In genomic region chr11:45899086-45899447, GRCh38 we compare ENCODE assay signal across 8 cellular contexts. TPM values are rescaled to one million over a fixed set of nuclear protein-coding genes. Genes with fewer than 3 reads are reported as not detected.
DNase-seq lines count a peak whose midpoint lies in the region; ATAC-seq and TF ChIP-seq lines count a peak whose summit lies in the region.

No MANE protein-coding gene starts in this region.

- CTCF ChIA-PET in activated CD8-positive, alpha-beta memory T cell treated with anti-CD3 and anti-CD28 coated beads, Interleukin-2, amount 10 ng/mL, durations not matched to agents 7 days and 5 days (lab: Charles Lee) = interaction anchor here (0.7 to 1.5 kb wide), 3 partner anchors 25 to 127 kb away, joined by 3 to 6 read pairs (median 4); no protein-coding TSS in a partner anchor

- H3K27ac ChIP-seq in ACC112 (ENCODE audit: low read depth, low read length) (no peak overlapping the region), HUES48 (ENCODE audit: low read depth, low read length) (peak overlapping the region; percentile 90), coronary artery (peak overlapping the region in 1 of 2 donors; percentile 77)

- H3K9ac ChIP-seq in HUES48 (ENCODE audit: low read depth, low read length) = no peak overlapping the region

- H3K4me1 ChIP-seq in ACC112 (ENCODE audit: control insufficient read depth, insufficient read depth, low read length, unreplicated experiment) (peaks cover 11% of the 10 kb centered on the region), HUES48 (ENCODE audit: control insufficient read depth, insufficient read depth, low read length) (peaks cover 24% of the 10 kb centered on the region), neuron (ENCODE audit: insufficient read depth, low read length) (peaks cover 42% of the 10 kb centered on the region)

- H3K4me3 Mint-ChIP-seq in activated CD8-positive, alpha-beta memory T cell treated with anti-CD3 and anti-CD28 coated beads, Interleukin-2, amount 10 ng/mL, durations not matched to agents 7 days and 5 days = no peak overlapping the region

- H3K27me3 ChIP-seq in ACC112 (ENCODE audit: insufficient read depth, low read length) = peaks cover 8% of the 10 kb centered on the region; the same call in 1 of the 2 replicates
- H3K27me3 ChIP-seq in HUES48 (ENCODE audit: control insufficient read depth, insufficient read depth, low read length) = peaks cover 8% of the 10 kb centered on the region
- no peaks in the 10 kb centered on the region for H3K27me3 ChIP-seq in neuron (ENCODE audit: insufficient read depth, low read length)

- no peak overlapping the region for H3K27ac Mint-ChIP-seq in activated CD8-positive, alpha-beta memory T cell treated with anti-CD3 and anti-CD28 coated beads, Interleukin-2, amount 10 ng/mL, durations not matched to agents 7 days and 5 days

- no peaks in the 10 kb centered on the region for H3K79me2 ChIP-seq in ACC112 (ENCODE audit: control insufficient read depth, insufficient read depth, low read length, unreplicated experiment)

- H3K27me3 Mint-ChIP-seq in activated CD8-positive, alpha-beta memory T cell treated with anti-CD3 and anti-CD28 coated beads, Interleukin-2, amount 10 ng/mL, durations not matched to agents 7 days and 5 days = peaks cover 26% of the 10 kb centered on the region

- H3K9me3 ChIP-seq in HUES48 (ENCODE audit: control insufficient read depth, insufficient read depth, low read length) (no peaks in the 10 kb centered on the region), neuron (ENCODE audit: low read length) (no peaks in the 10 kb centered on the region)

- H3K9me3 Mint-ChIP-seq in activated CD8-positive, alpha-beta memory T cell treated with anti-CD3 and anti-CD28 coated beads, Interleukin-2, amount 10 ng/mL, durations not matched to agents 7 days and 5 days (ENCODE audit: low read depth) = no peaks in the 10 kb centered on the region

- ATAC-seq in GM21576 (IDR thresholded peaks at IDR 0.05; ENCODE audit: unreplicated experiment) = no peak
- ATAC-seq in activated CD8-positive, alpha-beta memory T cell treated with anti-CD3 and anti-CD28 coated beads, Interleukin-2, amount 10 ng/mL, durations not matched to agents 7 days and 5 days = no peak

- H3K4me3 ChIP-seq in ACC112 (ENCODE audit: low read depth, low read length) = peak overlapping the region; percentile 77
- peak overlapping the region; percentile 67 for H3K4me3 ChIP-seq in HUES48 (ENCODE audit: low read depth, low read length)
- peak overlapping the region; percentile 81 for H3K4me3 ChIP-seq in coronary artery
- H3K4me3 ChIP-seq in neuron (ENCODE audit: low read length) = peak overlapping the region; percentile 54

- no peak overlapping the region for H2AFZ ChIP-seq in ACC112 (ENCODE audit: low read length, unreplicated experiment)
- no peak overlapping the region for H2AFZ ChIP-seq in neuron (ENCODE audit: low read depth, low read length)

- no peaks in the 10 kb centered on the region for H3K36me3 Mint-ChIP-seq in activated CD8-positive, alpha-beta memory T cell treated with anti-CD3 and anti-CD28 coated beads, Interleukin-2, amount 10 ng/mL, durations not matched to agents 7 days and 5 days

- DNase-seq in coronary artery (ENCODE audit: low spot score) (no peak), OCI-M2 (lab: John Stamatoyannopoulos, UW; ENCODE audit: unreplicated experiment) (no peak), NCI-H774 (lab: John Stamatoyannopoulos, UW) (no peak)
- DNase-seq in activated CD8-positive, alpha-beta memory T cell treated with anti-CD3 and anti-CD28 coated beads, Interleukin-2, amount 10 ng/mL, durations not matched to agents 7 days and 5 days = no peak

- no peak for TF ChIP-seq CTCF in coronary artery (IDR thresholded peaks at IDR 0.05)

- H3K4me1 Mint-ChIP-seq in activated CD8-positive, alpha-beta memory T cell treated with anti-CD3 and anti-CD28 coated beads, Interleukin-2, amount 10 ng/mL, durations not matched to agents 7 days and 5 days = peaks cover 3% of the 10 kb centered on the region

- no peaks in the 10 kb centered on the region for H3K36me3 ChIP-seq in ACC112 (ENCODE audit: insufficient read depth, low read length)
- H3K36me3 ChIP-seq in HUES48 (ENCODE audit: control insufficient read depth, insufficient read depth, low read length) = peaks cover 16% of the 10 kb centered on the region
- H3K36me3 ChIP-seq in neuron (ENCODE audit: insufficient read depth, low read length) = peaks cover 12% of the 10 kb centered on the region

RNA-seq across cellular contexts. Expression of gene FREY1, which starts 8.0 kb away (rescaled TPM):
- 1 to 10 TPM in 1 of 2 experiments, under 1 TPM in 1; 0.93 to 1.5 TPM for total RNA-seq in activated CD8-positive, alpha-beta memory T cell treated with anti-CD3 and anti-CD28 coated beads, Interleukin-2, amount 10 ng/mL, durations not matched to agents 7 days and 5 days

RNA-seq across cellular contexts. Expression of gene MAPK8IP1, which starts 13.6 kb away (rescaled TPM):
- under 1 TPM; 0.42 to 0.73 TPM for total RNA-seq in activated CD8-positive, alpha-beta memory T cell treated with anti-CD3 and anti-CD28 coated beads, Interleukin-2, amount 10 ng/mL, durations not matched to agents 7 days and 5 days

RNA-seq across cellular contexts. Expression of gene PEX16, which starts 18.6 kb away (rescaled TPM):
- 10 to 100 TPM; 45.9 to 53.9 TPM for total RNA-seq in activated CD8-positive, alpha-beta memory T cell treated with anti-CD3 and anti-CD28 coated beads, Interleukin-2, amount 10 ng/mL, durations not matched to agents 7 days and 5 days

RNA-seq across cellular contexts. Expression of gene LARGE2, which starts 23.4 kb away (rescaled TPM):
- total RNA-seq in activated CD8-positive, alpha-beta memory T cell treated with anti-CD3 and anti-CD28 coated beads, Interleukin-2, amount 10 ng/mL, durations not matched to agents 7 days and 5 days = under 1 TPM; 0.54 to 0.64 TPM

RNA-seq across cellular contexts. Expression of gene CRY2, which starts 51.8 kb away (rescaled TPM):
- 10 to 100 TPM; 22.5 to 23.3 TPM for total RNA-seq in activated CD8-positive, alpha-beta memory T cell treated with anti-CD3 and anti-CD28 coated beads, Interleukin-2, amount 10 ng/mL, durations not matched to agents 7 days and 5 days
